Comparison of ENCODE assay signal across 12 cellular contexts in the genomic region with DNA sequence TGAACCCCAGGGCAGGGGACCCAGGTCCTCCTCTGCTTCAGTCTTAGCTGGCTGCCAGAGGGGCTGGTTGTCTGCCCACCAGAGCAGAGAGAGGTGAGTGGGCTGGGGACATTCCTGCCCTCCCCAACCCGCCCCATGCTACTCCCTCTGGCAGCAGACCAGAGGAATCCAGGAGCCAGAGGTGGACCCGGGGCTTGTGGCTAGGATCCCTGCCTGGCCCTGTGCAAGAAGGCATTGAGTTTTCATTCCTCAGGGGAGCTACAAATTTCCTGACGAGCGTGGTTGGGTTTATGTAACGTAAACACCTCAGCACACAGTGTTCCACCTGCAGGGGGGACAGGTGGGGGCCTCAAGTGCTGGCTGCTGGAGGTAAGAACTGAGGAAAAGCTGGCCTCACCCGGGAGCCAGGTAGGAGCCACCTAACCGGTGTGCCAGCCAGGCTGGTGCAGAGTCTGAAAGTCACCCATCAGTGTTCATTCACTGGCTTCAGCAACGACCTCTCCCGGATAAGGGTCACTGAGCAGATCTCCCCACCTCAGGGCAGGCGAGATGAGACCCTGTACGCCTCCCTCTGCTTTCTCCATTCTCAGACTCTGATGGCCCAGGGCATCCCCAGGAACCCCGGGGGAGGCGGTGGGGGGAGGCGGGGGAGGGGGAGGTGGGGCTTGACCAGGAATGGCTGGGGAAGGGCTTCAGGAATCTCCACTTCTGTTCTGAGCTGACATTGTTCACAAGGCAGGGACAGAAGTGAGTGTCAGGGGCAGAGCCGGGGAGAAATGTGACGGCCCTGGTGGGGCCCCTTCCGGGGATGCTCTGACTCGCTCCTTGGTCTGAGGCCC.
DNase-seq lines count a peak whose midpoint lies in the region; ATAC-seq and TF ChIP-seq lines count a peak whose summit lies in the region.
"Had no signal": no experiment of that assay in that cellular context is flagged by ENCODE, and none has a peak within 500 bp of the region (broad histone marks: within the 10 kb centered on the region; RNA-seq: fewer than 3 reads in every experiment).

No MANE protein-coding gene starts in this region.

- no peak for TF ChIP-seq CTCF in LNCaP clone FGC (IDR thresholded peaks at IDR 0.05; ENCODE audit: control insufficient read depth, extremely low read depth, insufficient read depth)
- no peak for TF ChIP-seq CTCF in VCaP (conservative IDR thresholded peaks at IDR 0.05)
- TF ChIP-seq CTCF in right atrium auricular region (IDR thresholded peaks at IDR 0.05), result no peak

- no peak for ATAC-seq in HG03457 (IDR thresholded peaks at IDR 0.05; ENCODE audit: unreplicated experiment)
- ATAC-seq: stimulated activated naive B cell treated with anti-CD40 and anti-IgM and Interleukin-4, amounts not matched to agents 10 μg/mL and 1 μg/mL and 100 μg/mL, for 72 hours had no signal

- peak; percentile 46 for DNase-seq in LNCaP clone FGC (ENCODE audit: low read depth)
- DNase-seq in right atrium auricular region (ENCODE audit: low spot score), result no peak
- DNase-seq in NCI-H524 treated with DMSO at 0.1 percent for 48 hours (lab: John Stamatoyannopoulos, UW), result no peak
- DNase-seq in NCI-H146 treated with DMSO at 0.1 percent for 48 hours (lab: John Stamatoyannopoulos, UW; ENCODE audit: unreplicated experiment), result no peak
- DNase-seq: activated CD8-positive, alpha-beta memory T cell treated with anti-CD3 and anti-CD28 coated beads, Interleukin-2, amount 50 U/mL, for 4 hours; CD4-positive, CD25-positive, alpha-beta regulatory T cell; NCI-H1694; stimulated activated CD4-positive, alpha-beta T cell treated with anti-CD3 and anti-CD28 coated beads, Interleukin-4, amount 100 ng/mL, for 4 hours; stimulated activated naive B cell treated with anti-CD40 and anti-IgM and Interleukin-4, amounts not matched to agents 10 μg/mL and 1 μg/mL and 100 μg/mL, for 72 hours had no signal

- peak overlapping the region; percentile 84 for H3K27ac ChIP-seq in VCaP
- peak overlapping the region; percentile 70 to 94 for H3K27ac ChIP-seq in right atrium auricular region
- H3K27ac ChIP-seq in skeletal muscle tissue (ENCODE audit: low read depth, low read length), result peak overlapping the region; percentile 90

- H3K36me3 ChIP-seq in right atrium auricular region, result no peaks in the 10 kb centered on the region
- no peaks in the 10 kb centered on the region for H3K36me3 ChIP-seq in skeletal muscle tissue (ENCODE audit: control insufficient read depth in 3 of 3, insufficient read depth in 3 of 3, low read length in 3 of 3)

- H3K27me3 ChIP-seq in right atrium auricular region (no peaks in the 10 kb centered on the region), skeletal muscle tissue (ENCODE audit: control insufficient read depth in 3 of 3, insufficient read depth in 3 of 3, low read length in 3 of 3) (no peaks in the 10 kb centered on the region)

- H3K9me3 ChIP-seq in right atrium auricular region (no peaks in the 10 kb centered on the region), skeletal muscle tissue (ENCODE audit: control insufficient read depth in 3 of 3, low read length in 3 of 3) (no peaks in the 10 kb centered on the region)

- H3K4me3 ChIP-seq in LNCaP clone FGC (ENCODE audit: low read depth, low read length), result no peak overlapping the region
- H3K4me3 ChIP-seq in right atrium auricular region, result no peak overlapping the region
- H3K4me3 ChIP-seq in skeletal muscle tissue (ENCODE audit: low read length in 3 of 3), result peak overlapping the region in 1 of 3 donors; percentile 13

- peak overlapping the region; percentile 14 to 69 (median 68) for H3K9ac ChIP-seq in skeletal muscle tissue (ENCODE audit: low read depth in 1 of 3, low read length in 3 of 3)

- H3K4me1 ChIP-seq in right atrium auricular region (peaks cover 0 to 71% of the 10 kb centered on the region in 2 donors), skeletal muscle tissue (ENCODE audit: control insufficient read depth in 3 of 3, insufficient read depth in 3 of 3, low read length in 3 of 3) (peaks cover 64 to 70% (median 65%) of the 10 kb centered on the region in 3 donors)
